ENCODE assay signal across 1 cellular context in the genomic region with DNA sequence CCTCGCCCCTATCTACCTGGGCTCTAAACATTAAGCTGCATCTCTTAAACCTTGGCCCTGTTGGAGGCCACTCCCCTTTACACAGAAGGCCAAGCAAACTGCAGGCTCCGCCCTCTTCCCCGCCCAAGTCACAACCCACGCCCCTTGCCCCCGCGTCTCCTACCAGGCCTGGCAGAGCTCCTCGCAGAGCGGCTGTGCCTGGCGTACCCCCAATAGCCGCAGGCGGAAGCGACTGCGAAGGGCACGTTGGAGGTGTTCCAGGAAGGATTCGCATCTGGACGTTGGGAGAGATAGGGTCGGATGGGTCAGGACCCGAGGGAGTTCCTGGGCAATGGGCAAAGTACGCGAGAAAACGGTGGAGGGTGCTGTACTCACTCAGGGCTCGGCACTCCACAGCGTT.
TF ChIP-seq lines count a peak whose summit lies in the region.

No MANE protein-coding gene starts in this region.

TF ChIP-seq in H1, 55 proteins besides CTCF, POLR2A, EP300 and RAD21:
- TF ChIP-seq CHD2 (IDR thresholded peaks at IDR 0.05; ENCODE audit: low read length) (no peak), NANOG (IDR thresholded peaks at IDR 0.05; ENCODE audit: insufficient read depth, low read depth, low read length, poor library complexity, severe bottlenecking) (no peak)
